In the genomic region with DNA sequence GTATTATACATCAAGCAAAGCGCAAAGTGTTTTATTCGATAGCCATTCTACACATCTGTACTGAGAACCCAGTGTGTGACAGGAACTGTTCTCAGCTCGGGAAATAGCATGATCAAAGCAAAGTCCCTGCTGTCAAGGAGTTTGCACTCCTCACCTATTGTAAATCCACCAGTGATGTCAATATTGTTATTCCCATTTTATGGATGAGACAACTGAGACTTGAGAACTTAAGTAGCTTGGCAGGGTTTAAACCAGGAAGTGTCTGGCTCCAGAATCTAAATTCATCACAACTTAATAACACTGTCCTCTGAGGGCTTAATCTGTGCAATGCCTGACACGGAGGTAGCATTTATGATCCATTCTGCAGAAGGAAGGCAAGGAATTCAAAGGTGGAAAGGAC, we compare ENCODE assay signal across 15 cellular contexts.
"Had no signal": no experiment of that assay in that cellular context is flagged by ENCODE, and none has a peak within 500 bp of the region (broad histone marks: within the 10 kb centered on the region; RNA-seq: fewer than 3 reads in every experiment).

No MANE protein-coding gene starts in this region.

- H3K4me3 ChIP-seq: body of pancreas, smooth muscle cell, suprapubic skin had no signal

- H3K27ac ChIP-seq: body of pancreas, neutrophil, suprapubic skin had no signal

- H3K27me3 Mint-ChIP-seq: activated naive CD4-positive, alpha-beta T cell treated with anti-CD3 and anti-CD28 coated beads, Interleukin-2, amount 50 U/mL, for 24 hours had no signal

- H3K27ac Mint-ChIP-seq: activated naive CD4-positive, alpha-beta T cell treated with anti-CD3 and anti-CD28 coated beads, Interleukin-2, amount 50 U/mL, for 24 hours had no signal

- DNase-seq: activated CD4-positive, alpha-beta T cell treated with anti-CD3 and anti-CD28 coated beads for 1 hour; activated T-cell treated with anti-CD3 and anti-CD28 coated beads for 4 hours; amniotic stem cell; body of pancreas; central memory CD4-positive, alpha-beta T cell; cortex of kidney; effector memory CD4-positive, alpha-beta T cell; hippocampal formation; kidney glomerular epithelial cell had no signal

- H3K4me3 Mint-ChIP-seq: activated naive CD4-positive, alpha-beta T cell treated with anti-CD3 and anti-CD28 coated beads, Interleukin-2, amount 50 U/mL, for 24 hours; stimulated activated effector memory CD8-positive, alpha-beta T cell treated with anti-CD3 and anti-CD28 coated beads, Interleukin-12 subunit alpha, Interleukin-12 subunit beta, amount 100 ng/mL, for 72 hours had no signal

- H3K36me3 ChIP-seq: suprapubic skin had no signal

- ATAC-seq: body of pancreas; stimulated activated effector memory CD8-positive, alpha-beta T cell treated with anti-CD3 and anti-CD28 coated beads, Interleukin-12 subunit alpha, Interleukin-12 subunit beta, amount 100 ng/mL, for 72 hours had no signal

- H3K27me3 ChIP-seq: body of pancreas, neutrophil, suprapubic skin had no signal

- H3K36me3 Mint-ChIP-seq: activated naive CD4-positive, alpha-beta T cell treated with anti-CD3 and anti-CD28 coated beads, Interleukin-2, amount 50 U/mL, for 24 hours had no signal

- H3K9me3 Mint-ChIP-seq: activated naive CD4-positive, alpha-beta T cell treated with anti-CD3 and anti-CD28 coated beads, Interleukin-2, amount 50 U/mL, for 24 hours; activated T-helper 2 cell treated with anti-CD3 and anti-CD28 coated beads, Interferon-gamma antibody, Interleukin-2, Interleukin-4, amounts not matched to agents 10 μg/mL and 5 μg/mL and 100 μg/mL, durations not matched to agents 14 hours and 24 hours and 36 hours; stimulated activated effector memory CD8-positive, alpha-beta T cell treated with anti-CD3 and anti-CD28 coated beads, Interleukin-12 subunit alpha, Interleukin-12 subunit beta, amount 100 ng/mL, for 72 hours had no signal

- H3K9me3 ChIP-seq: body of pancreas, neutrophil, suprapubic skin had no signal

- H3K4me1 Mint-ChIP-seq: activated naive CD4-positive, alpha-beta T cell treated with anti-CD3 and anti-CD28 coated beads, Interleukin-2, amount 50 U/mL, for 24 hours had no signal

- H3K4me1 ChIP-seq: suprapubic skin had no signal
